Comparison of ENCODE assay signal across 17 cellular contexts in genomic region chr3:180306155-180306554, GRCh38.
"Had no signal": no experiment of that assay in that cellular context is flagged by ENCODE, and none has a peak within 500 bp of the region (broad histone marks: within the 10 kb centered on the region; RNA-seq: fewer than 3 reads in every experiment).

No MANE protein-coding gene starts in this region.

- H3K36me3 ChIP-seq: SJCRH30 had no signal

- ATAC-seq: activated CD4-positive, CD25-positive, alpha-beta regulatory T cell treated with anti-CD3 and anti-CD28 coated beads, Interleukin-2, amount 50 U/mL, for 24 hours; activated CD8-positive, alpha-beta T cell treated with anti-CD3 and anti-CD28 coated beads, Interleukin-2, amount 10 ng/mL, durations not matched to agents 7 days and 5 days had no signal

- H3K4me3 ChIP-seq: SJCRH30 had no signal

- DNase-seq: activated CD4-positive, alpha-beta T cell treated with anti-CD3 and anti-CD28 coated beads for 4 hours; activated CD4-positive, alpha-beta T cell treated with anti-CD3 and anti-CD28 coated beads, Interleukin-2, amount 50 U/mL, for 4 hours; activated CD8-positive, alpha-beta memory T cell treated with anti-CD3 and anti-CD28 coated beads, Interleukin-2, amount 50 U/mL, for 48 hours; activated CD8-positive, alpha-beta T cell treated with anti-CD3 and anti-CD28 coated beads, Interleukin-2, amount 10 ng/mL, durations not matched to agents 7 days and 5 days; activated effector memory CD4-positive, alpha-beta T cell treated with Interleukin-2 at 50 U/mL for 16 hours; activated naive CD4-positive, alpha-beta T cell; activated T-cell treated with anti-CD3 and anti-CD28 coated beads, Interleukin-2, amount 50 U/mL, for 1 hour; aorta; Kasumi-1; KBM-7; NCI-H1048; NCI-H146; NCI-H187 treated with DMSO at 0.1 percent for 48 hours; NCI-H2107; SW 1271 had no signal

- H3K9me3 ChIP-seq: SJCRH30 had no signal

- H3K4me1 ChIP-seq: SJCRH30 had no signal

- H3K27ac ChIP-seq: SJCRH30 had no signal

- H3K27me3 ChIP-seq: SJCRH30 had no signal
